ENCODE assay signal across 1 cellular context in genomic region chrX:85309717-85310116, GRCh38.
TF ChIP-seq lines count a peak whose summit lies in the region.

No MANE protein-coding gene starts in this region.

TF ChIP-seq in GM23338, 12 proteins besides CTCF, POLR2A, EP300 and RAD21:
- TF ChIP-seq REST (IDR thresholded peaks at IDR 0.05; ENCODE audit: unreplicated experiment) (no peak), ZNF331 (CRISPR knock-in tag; IDR thresholded peaks at IDR 0.05; ENCODE audit: low read depth) (no peak), NANOG (IDR thresholded peaks at IDR 0.05; ENCODE audit: borderline replicate concordance) (no peak), ZNF462 (CRISPR knock-in tag; IDR thresholded peaks at IDR 0.05) (no peak), CREB1 (CRISPR knock-in tag; IDR thresholded peaks at IDR 0.05; ENCODE audit: low read depth) (no peak), EZH2phosphoT487 (IDR thresholded peaks at IDR 0.05; ENCODE audit: unreplicated experiment) (no peak), POLR2AphosphoS5 (IDR thresholded peaks at IDR 0.05; ENCODE audit: low read depth) (no peak), ZNF114 (CRISPR knock-in tag; IDR thresholded peaks at IDR 0.05) (no peak), EZH2 (IDR thresholded peaks at IDR 0.05; ENCODE audit: low read depth, unreplicated experiment) (no peak), ETS1 (IDR thresholded peaks at IDR 0.05) (no peak), STAT1 (IDR thresholded peaks at IDR 0.05; ENCODE audit: unreplicated experiment) (no peak), JUNB (IDR thresholded peaks at IDR 0.05; ENCODE audit: unreplicated experiment) (no peak)
